ENCODE assay signal across 9 cellular contexts in the genomic region with DNA sequence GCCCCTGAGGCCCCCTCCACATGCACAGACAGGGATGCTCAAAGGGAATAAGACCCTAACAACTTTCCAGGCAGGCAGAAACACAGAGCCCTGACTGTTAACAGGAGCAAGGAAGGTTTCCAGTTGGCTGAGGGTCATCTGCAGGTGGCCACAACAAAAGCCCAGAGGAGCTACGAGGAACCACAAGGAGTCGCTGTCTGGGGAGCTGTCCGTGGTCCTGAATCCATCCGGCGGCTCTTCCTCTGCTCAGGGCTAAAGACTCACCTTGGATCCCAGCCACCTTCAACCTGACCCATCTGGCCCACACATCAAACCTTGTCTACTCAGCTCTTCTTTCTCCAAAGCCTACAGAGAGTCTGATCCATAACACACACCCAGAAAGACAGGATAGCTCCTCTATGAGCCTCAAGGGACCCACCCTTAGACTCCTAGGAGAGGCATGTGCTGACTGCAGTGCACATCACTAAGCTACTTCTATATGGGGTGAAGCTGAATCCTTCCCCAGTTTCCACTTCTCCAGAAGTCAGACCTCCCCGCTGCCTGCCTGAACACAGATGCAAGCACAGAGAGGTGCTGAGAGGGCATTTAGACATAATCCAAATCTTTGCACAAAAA.
DNase-seq lines count a peak whose midpoint lies in the region; ATAC-seq and TF ChIP-seq lines count a peak whose summit lies in the region.
"Had no signal": no experiment of that assay in that cellular context is flagged by ENCODE, and none has a peak within 500 bp of the region (broad histone marks: within the 10 kb centered on the region; RNA-seq: fewer than 3 reads in every experiment).

No MANE protein-coding gene starts in this region.

- H3K4me1 ChIP-seq in DOHH2 (ENCODE audit: control insufficient read depth, low read length) (no peaks in the 10 kb centered on the region), testis (no peaks in the 10 kb centered on the region)

- H3K4me2 ChIP-seq in DOHH2 (ENCODE audit: low read length): no peak overlapping the region

- no peaks in the 10 kb centered on the region for H3K36me3 Mint-ChIP-seq in memory B cell

- H3K79me2 ChIP-seq in DOHH2 (ENCODE audit: control insufficient read depth, low read length): no peaks in the 10 kb centered on the region

- no peak overlapping the region for H3K27ac ChIP-seq in DOHH2 (ENCODE audit: low read depth, low read length)
- H3K27ac ChIP-seq in testis: no peak overlapping the region

- TF ChIP-seq POLR2A in testis (IDR thresholded peaks at IDR 0.05): no peak

- peaks cover 5% of the 10 kb centered on the region; the same call in 1 of the 2 replicates for H3K27me3 ChIP-seq in DOHH2 (ENCODE audit: control insufficient read depth, low read length)
- no peaks in the 10 kb centered on the region for H3K27me3 ChIP-seq in testis

- H3K4me3 ChIP-seq in DOHH2 (ENCODE audit: low read length) (no peak overlapping the region), choroid plexus epithelial cell (ENCODE audit: low read depth, low read length) (no peak overlapping the region), testis (no peak overlapping the region)

- no peaks in the 10 kb centered on the region for H4K20me1 ChIP-seq in DOHH2 (ENCODE audit: control insufficient read depth, insufficient read depth, low read depth, low read length)

- intact Hi-C loops in testis (cut with DNase I; ENCODE audit: low total_unique reads): no loop called here

- WGBS in testis, 2 donors: 14 to 42% methylated on average over 3 to 6 of the region's 6 CpGs

- H3K9me3 ChIP-seq in DOHH2 (ENCODE audit: control insufficient read depth, insufficient read depth, low read length): no peaks in the 10 kb centered on the region
- H3K9me3 ChIP-seq in testis: no peaks in the 10 kb centered on the region

- H3K9me3 Mint-ChIP-seq in memory B cell: no peaks in the 10 kb centered on the region
- H3K9me3 Mint-ChIP-seq: T-helper 1 cell treated with Interleukin-12 subunit alpha and Interleukin-12 subunit beta and Interleukin-4 antibody, amounts not matched to agents 30 μg/mL and 1 μg/mL, for 36 hours had no signal

- H3K36me3 ChIP-seq in DOHH2 (ENCODE audit: control insufficient read depth, low read length) (no peaks in the 10 kb centered on the region), testis (ENCODE audit: low read depth, missing control alignments) (no peaks in the 10 kb centered on the region)

- peak; percentile 18 for DNase-seq in KG1 (lab: John Stamatoyannopoulos, UW)
- peak; percentile 14 for DNase-seq in activated CD4-positive, alpha-beta T cell treated with anti-CD3 and anti-CD28 coated beads for 1 hour
- DNase-seq in choroid plexus epithelial cell (ENCODE audit: low read depth): peak; percentile 76
- peak; percentile 58 to 66 for DNase-seq in memory B cell (ENCODE audit: low spot score in 2 of 2)
- peak; percentile 76 for DNase-seq in testis
- no peak for DNase-seq in NCI-H1436 (lab: John Stamatoyannopoulos, UW)

- TF ChIP-seq CTCF in DOHH2 (IDR thresholded peaks at IDR 0.05; ENCODE audit: low read depth, low read length, poor library complexity, severe bottlenecking) (peak; percentile 81), choroid plexus epithelial cell (conservative IDR thresholded peaks at IDR 0.05; ENCODE audit: low read depth, low read length) (peak; percentile 98), testis (IDR thresholded peaks at IDR 0.05) (peak; percentile 27 to 51 (median 47))

- no peaks in the 10 kb centered on the region for H3F3A ChIP-seq in DOHH2 (ENCODE audit: control insufficient read depth, insufficient read depth)

- no peaks in the 10 kb centered on the region for H3K9me2 ChIP-seq in DOHH2 (replicated peaks; ENCODE audit: control insufficient read depth, low read length)

- H3K4me3 Mint-ChIP-seq in memory B cell: no peak overlapping the region
- H3K4me3 Mint-ChIP-seq: T-helper 1 cell treated with Interleukin-12 subunit alpha and Interleukin-12 subunit beta and Interleukin-4 antibody, amounts not matched to agents 30 μg/mL and 1 μg/mL, for 36 hours had no signal

- H3K27ac Mint-ChIP-seq in memory B cell: no peak overlapping the region
- H3K27ac Mint-ChIP-seq: T-helper 1 cell treated with Interleukin-12 subunit alpha and Interleukin-12 subunit beta and Interleukin-4 antibody, amounts not matched to agents 30 μg/mL and 1 μg/mL, for 36 hours had no signal

- peak; percentile 48 for ATAC-seq in memory B cell (ENCODE audit: low read depth)
- ATAC-seq in GM18498 (IDR thresholded peaks at IDR 0.05; ENCODE audit: unreplicated experiment): no peak

- H3K27me3 Mint-ChIP-seq in memory B cell: peaks cover 14% of the 10 kb centered on the region

- no peaks in the 10 kb centered on the region for H3K4me1 Mint-ChIP-seq in memory B cell

Comparison
In these comparisons a context has a peak if more than half of its experiments do, and no peak if none do; other contexts are left out.
1. CTCF ChIP-seq: peak in every context shown above with its lines; median percentile 98 in choroid plexus epithelial cell; 81 in DOHH2; 47 in testis.